In the genomic region with DNA sequence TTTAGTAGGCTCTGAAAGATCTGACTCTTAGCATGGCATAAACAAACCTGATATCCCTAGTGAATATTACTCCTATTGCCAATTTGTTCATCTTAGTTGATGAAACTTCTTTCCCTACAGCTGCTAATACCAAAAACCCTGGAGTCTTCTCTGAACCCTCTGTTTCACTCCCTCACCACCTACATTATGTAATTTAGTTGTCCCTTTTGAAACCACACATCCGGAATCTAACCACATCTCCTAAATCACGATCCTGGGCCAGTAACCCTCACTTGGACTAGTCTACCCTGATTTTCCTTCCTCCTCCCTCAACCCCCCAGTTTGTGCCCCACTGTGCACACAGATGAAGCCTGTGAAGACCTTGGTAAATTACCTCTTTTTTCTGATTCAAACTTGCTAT, we compare ENCODE assay signal across 8 cellular contexts. TPM values are rescaled to one million over a fixed set of nuclear protein-coding genes. Genes with fewer than 3 reads are reported as not detected.
DNase-seq lines count a peak whose midpoint lies in the region; TF ChIP-seq lines count a peak whose summit lies in the region.

No MANE protein-coding gene starts in this region.

- no peaks in the 10 kb centered on the region for H3K27me3 ChIP-seq in DOHH2 (ENCODE audit: control insufficient read depth, low read length)
- no peaks in the 10 kb centered on the region for H3K27me3 ChIP-seq in NT2/D1 (ENCODE audit: insufficient read depth, insufficient read length)
- H3K27me3 ChIP-seq in endodermal cell (ENCODE audit: control insufficient read depth, insufficient read depth, low read length, poor library complexity, severe bottlenecking): no peaks in the 10 kb centered on the region
- H3K27me3 ChIP-seq in osteoblast (ENCODE audit: insufficient read depth, low read length): no peaks in the 10 kb centered on the region

- H3K79me2 ChIP-seq in DOHH2 (ENCODE audit: control insufficient read depth, low read length) (no peaks in the 10 kb centered on the region; the same call in 1 of the 2 replicates), osteoblast (ENCODE audit: insufficient read depth, low read length) (peaks cover 43% of the 10 kb centered on the region)

- no peaks in the 10 kb centered on the region for H4K20me1 ChIP-seq in DOHH2 (ENCODE audit: control insufficient read depth, insufficient read depth, low read depth, low read length)
- H4K20me1 ChIP-seq in osteoblast (ENCODE audit: insufficient read depth, low read length): no peaks in the 10 kb centered on the region

- peaks cover 9% of the 10 kb centered on the region for H3K4me1 Mint-ChIP-seq in endodermal cell

- H3K9ac ChIP-seq in NT2/D1 (ENCODE audit: insufficient read length, low read depth) (peak overlapping the region; percentile 93), endodermal cell (ENCODE audit: extremely low read depth, low read length, poor library complexity, severe bottlenecking) (peak overlapping the region; percentile 80)

- H3K4me3 ChIP-seq in DOHH2 (ENCODE audit: low read length) (peak overlapping the region; percentile 78), NT2/D1 (ENCODE audit: insufficient read length, low read depth) (peak overlapping the region; percentile 98), endodermal cell (ENCODE audit: low read length) (peak overlapping the region; percentile 96), osteoblast (ENCODE audit: insufficient read depth, low read length) (peak overlapping the region; percentile 94)

- peak overlapping the region; percentile 90 for H3K4me3 Mint-ChIP-seq in endodermal cell

- H3K36me3 ChIP-seq in DOHH2 (ENCODE audit: control insufficient read depth, low read length): peaks cover 10% of the 10 kb centered on the region
- H3K36me3 ChIP-seq in NT2/D1 (ENCODE audit: insufficient read depth, insufficient read length, low read length): peaks cover 43% of the 10 kb centered on the region
- peaks cover 40% of the 10 kb centered on the region for H3K36me3 ChIP-seq in endodermal cell (ENCODE audit: control insufficient read depth, insufficient read depth, low read length)
- peaks cover 19% of the 10 kb centered on the region for H3K36me3 ChIP-seq in osteoblast (ENCODE audit: insufficient read depth, low read length)

- WGBS in endodermal cell (ENCODE audit: insufficient coverage in 1 of 2, insufficient read length in 1 of 2), 2 experiments: 88 to 95% methylated on average over 2 of the region's 2 CpGs

- DNase-seq in NT2/D1 (ENCODE audit: low read depth, low spot score): no peak
- no peak for DNase-seq in endodermal cell
- no peak for DNase-seq in osteoblast (ENCODE audit: insufficient read length, low spot score, missing footprints)
- DNase-seq in NCI-H1436 treated with DMSO at 0.1 percent for 48 hours (lab: John Stamatoyannopoulos, UW): no peak
- DNase-seq in NCI-H1417 (lab: John Stamatoyannopoulos, UW): no peak
- no peak for DNase-seq in NCI-H2029 treated with DMSO at 0.1 percent for 48 hours (lab: John Stamatoyannopoulos, UW)
- no peak for DNase-seq in DMS79 (lab: John Stamatoyannopoulos, UW)

- H3K27ac ChIP-seq in DOHH2 (ENCODE audit: low read depth, low read length) (no peak overlapping the region), endodermal cell (ENCODE audit: low read depth, low read length) (no peak overlapping the region), osteoblast (ENCODE audit: low read depth, low read length) (no peak overlapping the region)

- H2AFZ ChIP-seq in osteoblast (ENCODE audit: low read length): no peak overlapping the region

- H3K27ac Mint-ChIP-seq in endodermal cell: no peak overlapping the region

- H3K9me2 ChIP-seq in DOHH2 (replicated peaks; ENCODE audit: control insufficient read depth, low read length): no peaks in the 10 kb centered on the region

- H3K4me2 ChIP-seq in DOHH2 (ENCODE audit: low read length) (peak overlapping the region; percentile 64), osteoblast (ENCODE audit: insufficient read depth, low read length) (peak overlapping the region; percentile 77)

- peaks cover 6% of the 10 kb centered on the region; the same call in 1 of the 2 replicates for H3K4me1 ChIP-seq in DOHH2 (ENCODE audit: control insufficient read depth, low read length)
- no peaks in the 10 kb centered on the region for H3K4me1 ChIP-seq in NT2/D1 (ENCODE audit: insufficient read depth, insufficient read length)
- no peaks in the 10 kb centered on the region for H3K4me1 ChIP-seq in endodermal cell (ENCODE audit: control insufficient read depth, insufficient read depth, low read length)
- H3K4me1 ChIP-seq in osteoblast (ENCODE audit: insufficient read depth, low read length): peaks cover 7% of the 10 kb centered on the region

- H3K9me3 Mint-ChIP-seq in endodermal cell: peaks cover 75% of the 10 kb centered on the region

- H3K9me3 ChIP-seq in DOHH2 (ENCODE audit: control insufficient read depth, insufficient read depth, low read length): peaks cover 64% of the 10 kb centered on the region; the same call in 1 of the 2 replicates
- no peaks in the 10 kb centered on the region for H3K9me3 ChIP-seq in NT2/D1 (ENCODE audit: insufficient read depth, low read length)
- H3K9me3 ChIP-seq in endodermal cell (ENCODE audit: control insufficient read depth, low read length): peaks cover 46% of the 10 kb centered on the region
- H3K9me3 ChIP-seq in osteoblast (ENCODE audit: low read depth, low read length): peaks cover 13% of the 10 kb centered on the region

- no peaks in the 10 kb centered on the region for H3F3A ChIP-seq in DOHH2 (ENCODE audit: control insufficient read depth, insufficient read depth)

- peaks cover 7% of the 10 kb centered on the region for H3K27me3 Mint-ChIP-seq in endodermal cell (ENCODE audit: insufficient read depth)

- H3K36me3 Mint-ChIP-seq in endodermal cell (ENCODE audit: low read depth): peaks cover 45% of the 10 kb centered on the region

- TF ChIP-seq CTCF in DOHH2 (IDR thresholded peaks at IDR 0.05; ENCODE audit: low read depth, low read length, poor library complexity, severe bottlenecking) (no peak), endodermal cell (conservative IDR thresholded peaks at IDR 0.05) (no peak), osteoblast (IDR thresholded peaks at IDR 0.05; ENCODE audit: extremely low read depth, low read depth, low read length) (no peak)

RNA-seq across cellular contexts. Expression of a gene that starts 1.2 kb away (rescaled TPM):
- 10 to 100 TPM; 10.4 to 11.0 TPM for total RNA-seq in endodermal cell
- 12.0 TPM for polyA plus RNA-seq in endodermal cell (2013, experiment 1 of 2)
- 9.8 TPM for polyA plus RNA-seq in endodermal cell (2013, experiment 2 of 2)
- total RNA-seq in osteoblast: 5.8 and 5.9 TPM in 2 replicates

RNA-seq across cellular contexts. Expression of a gene that starts 11.1 kb away (rescaled TPM):
- total RNA-seq in endodermal cell: 10 to 100 TPM; 21.5 to 29.6 TPM
- polyA plus RNA-seq in endodermal cell (2013, experiment 1 of 2): 13.4 TPM
- 10.1 TPM for polyA plus RNA-seq in endodermal cell (2013, experiment 2 of 2)
- total RNA-seq in osteoblast: 4.7 and 5.1 TPM in 2 replicates

RNA-seq across cellular contexts. Expression of a gene that starts 28.0 kb away (rescaled TPM):
- total RNA-seq in endodermal cell (under 1 TPM; 0.40 to 0.51 TPM), osteoblast (0.36 TPM in 1 of 2 replicates, not detected in the other)
- polyA plus RNA-seq in endodermal cell (2013, experiment 1 of 2): 0.53 TPM
- 1.0 TPM for polyA plus RNA-seq in endodermal cell (2013, experiment 2 of 2)

RNA-seq across cellular contexts. Expression of a gene that starts 29.9 kb away (rescaled TPM):
- 10 to 100 TPM; 16.5 to 30.9 TPM for total RNA-seq in endodermal cell
- polyA plus RNA-seq in endodermal cell (2013, experiment 1 of 2): 12.0 TPM
- 11.3 TPM for polyA plus RNA-seq in endodermal cell (2013, experiment 2 of 2)
- 20.6 TPM in 2 replicates for total RNA-seq in osteoblast

RNA-seq across cellular contexts. Expression of a gene that starts 56.3 kb away (rescaled TPM):
- total RNA-seq in endodermal cell (10 to 100 TPM; 25.8 to 34.7 TPM), osteoblast (16.3 and 17.4 TPM in 2 replicates)
- 22.0 TPM for polyA plus RNA-seq in endodermal cell (2013, experiment 1 of 2)
- 21.2 TPM for polyA plus RNA-seq in endodermal cell (2013, experiment 2 of 2)
